Comparison of ENCODE assay signal across 8 cellular contexts in genomic region chr10:119891849-119892187, GRCh38. TPM values are rescaled to one million over a fixed set of nuclear protein-coding genes. Genes with fewer than 3 reads are reported as not detected.
DNase-seq lines count a peak whose midpoint lies in the region; ATAC-seq and TF ChIP-seq lines count a peak whose summit lies in the region.
"Not testable (repeated sequence)": the region's sequence is repeated elsewhere in the genome, so short reads cannot be mapped to it uniquely, and the experiment has no call there.

No MANE protein-coding gene starts in this region.

- WGBS in urinary bladder = 43% methylated on average over 14 of the region's 14 CpGs

- H4K20me1 ChIP-seq in OCI-LY7 (ENCODE audit: insufficient read depth, low read length) = not testable (repeated sequence)

- POLR2A ChIA-PET in OCI-LY7 (lab: Charles Lee) = interaction anchor here (0.5 to 4.4 kb wide), 6 partner anchors 9 to 294 kb away, joined by 3 to 39 read pairs (median 4); partner anchors contain the start of gene MCMBP

- not testable (repeated sequence) for H3K27me3 Mint-ChIP-seq in activated T-cell treated with anti-CD3 and anti-CD28 coated beads, Interleukin-2, amount 50 U/mL, for 4 hours (ENCODE audit: low read depth); central memory CD8-positive, alpha-beta T cell; glutamatergic neuron (ENCODE audit: unreplicated experiment); mesothelial cell of epicardium (ENCODE audit: low read depth)

- peak overlapping the region; percentile 6 for H3K27ac ChIP-seq in OCI-LY7 (ENCODE audit: low read depth, low read length, poor library complexity, severe bottlenecking)
- H3K27ac ChIP-seq in urinary bladder (ENCODE audit: low read depth) = not testable (repeated sequence)

- peaks cover 47% of the 10 kb centered on the region for H3K79me2 ChIP-seq in OCI-LY7 (ENCODE audit: insufficient read depth, low read depth, low read length)

- peak overlapping the region; percentile 83 for H3K4me2 ChIP-seq in OCI-LY7 (ENCODE audit: low read length)

- TF ChIP-seq CTCF in GM12865 (IDR thresholded peaks at IDR 0.05; ENCODE audit: insufficient read depth, low read depth, low read length, missing control alignments); OCI-LY7 (conservative IDR thresholded peaks at IDR 0.05; ENCODE audit: low read length); glutamatergic neuron (IDR thresholded peaks at IDR 0.05; ENCODE audit: partially characterized antibody, unreplicated experiment); mesothelial cell of epicardium (IDR thresholded peaks at IDR 0.05; ENCODE audit: unreplicated experiment); retinal pigment epithelial cell (conservative IDR thresholded peaks at IDR 0.05; ENCODE audit: low read depth, low read length): not testable (repeated sequence)

- H3K9me3 Mint-ChIP-seq in activated T-cell treated with anti-CD3 and anti-CD28 coated beads, Interleukin-2, amount 50 U/mL, for 4 hours; central memory CD8-positive, alpha-beta T cell; glutamatergic neuron (ENCODE audit: unreplicated experiment); mesothelial cell of epicardium: not testable (repeated sequence)

- CTCF ChIA-PET in OCI-LY7 (lab: Charles Lee; ENCODE audit: unreplicated experiment) = not testable (repeated sequence)

- H3K36me3 Mint-ChIP-seq in activated T-cell treated with anti-CD3 and anti-CD28 coated beads, Interleukin-2, amount 50 U/mL, for 4 hours (ENCODE audit: insufficient read depth) = peaks cover 12% of the 10 kb centered on the region
- not testable (repeated sequence) for H3K36me3 Mint-ChIP-seq in central memory CD8-positive, alpha-beta T cell (ENCODE audit: insufficient read depth); glutamatergic neuron (ENCODE audit: unreplicated experiment); mesothelial cell of epicardium

- H3K4me3 Mint-ChIP-seq in activated T-cell treated with anti-CD3 and anti-CD28 coated beads, Interleukin-2, amount 50 U/mL, for 4 hours = peak overlapping the region; percentile 95
- H3K4me3 Mint-ChIP-seq in central memory CD8-positive, alpha-beta T cell = peak overlapping the region; percentile 94
- H3K4me3 Mint-ChIP-seq in glutamatergic neuron (ENCODE audit: unreplicated experiment) = peak overlapping the region; percentile 97
- peak overlapping the region; percentile 97 for H3K4me3 Mint-ChIP-seq in mesothelial cell of epicardium

- H3K9me2 ChIP-seq in OCI-LY7 (ENCODE audit: insufficient read depth, low read length) = not testable (repeated sequence)

- H3K4me1 Mint-ChIP-seq in activated T-cell treated with anti-CD3 and anti-CD28 coated beads, Interleukin-2, amount 50 U/mL, for 4 hours (ENCODE audit: low read depth) = peaks cover 42% of the 10 kb centered on the region
- peaks cover 39% of the 10 kb centered on the region for H3K4me1 Mint-ChIP-seq in central memory CD8-positive, alpha-beta T cell
- not testable (repeated sequence) for H3K4me1 Mint-ChIP-seq in glutamatergic neuron (ENCODE audit: low read depth, unreplicated experiment)
- H3K4me1 Mint-ChIP-seq in mesothelial cell of epicardium = peaks cover 31% of the 10 kb centered on the region

- peak overlapping the region; percentile 96 for H3K27ac Mint-ChIP-seq in central memory CD8-positive, alpha-beta T cell (ENCODE audit: low read depth)
- H3K27ac Mint-ChIP-seq in glutamatergic neuron (ENCODE audit: unreplicated experiment) = peak overlapping the region; percentile 98
- H3K27ac Mint-ChIP-seq in mesothelial cell of epicardium = peak overlapping the region; percentile 96

- H3K4me1 ChIP-seq in OCI-LY7 (ENCODE audit: insufficient read depth, low read length, poor library complexity, severe bottlenecking) = peaks cover 18% of the 10 kb centered on the region
- H3K4me1 ChIP-seq in urinary bladder (ENCODE audit: insufficient read depth) = not testable (repeated sequence)

- intact Hi-C loops in OCI-LY7 (cut with micrococcal nuclease; ENCODE audit: unreplicated experiment) = loop anchor here (1.0 kb wide), 1 partner anchor 19 kb away; no protein-coding TSS in a partner anchor

- BruUV-seq in OCI-LY7 (replicated peaks; lab: Mats Ljungman, UMichigan) = not testable (repeated sequence)

- peak overlapping the region; percentile 91 for H3K4me3 ChIP-seq in GM12865 (ENCODE audit: low read depth, low read length)
- peak overlapping the region; percentile 89 for H3K4me3 ChIP-seq in OCI-LY7 (ENCODE audit: low read depth, low read length, poor library complexity, severe bottlenecking)
- peak overlapping the region; percentile 79 for H3K4me3 ChIP-seq in retinal pigment epithelial cell (ENCODE audit: low read length)
- peak overlapping the region; percentile 94 for H3K4me3 ChIP-seq in urinary bladder (ENCODE audit: low read depth, low read length)

- ATAC-seq in activated T-cell treated with anti-CD3 and anti-CD28 coated beads, Interleukin-2, amount 50 U/mL, for 4 hours; central memory CD8-positive, alpha-beta T cell (replicated peaks; ENCODE audit: extremely low read depth, poor library complexity, severe bottlenecking): not testable (repeated sequence)

- H3K9me3 ChIP-seq in OCI-LY7 (ENCODE audit: low read length) = not testable (repeated sequence)

- peaks cover 19% of the 10 kb centered on the region for H3K36me3 ChIP-seq in OCI-LY7 (ENCODE audit: insufficient read depth, low read length)
- H3K36me3 ChIP-seq in urinary bladder (ENCODE audit: insufficient read depth) = not testable (repeated sequence)

- H2AFZ ChIP-seq in OCI-LY7 (ENCODE audit: low read length) = peak overlapping the region; percentile 97

- DNase-seq in GM12865 (ENCODE audit: low read depth); OCI-LY7 (ENCODE audit: low spot score); activated T-cell treated with anti-CD3 and anti-CD28 coated beads, Interleukin-2, amount 50 U/mL, for 4 hours; central memory CD8-positive, alpha-beta T cell (ENCODE audit: low spot score in 2 of 2); glutamatergic neuron; mesothelial cell of epicardium (ENCODE audit: low spot score in 2 of 2, unreplicated experiment in 2 of 2); retinal pigment epithelial cell (ENCODE audit: low read depth): not testable (repeated sequence)

RNA-seq across cellular contexts. Expression of gene SEC23IP, which starts 0.7 kb away (rescaled TPM):
- 19.9 and 21.4 TPM in 2 replicates for total RNA-seq in OCI-LY7 (2014; rRNA removed; shearing (Covaris generic))
- 60.3 and 61.3 TPM in 2 replicates for total RNA-seq in OCI-LY7 (2022)
- total RNA-seq in activated T-cell treated with anti-CD3 and anti-CD28 coated beads, Interleukin-2, amount 50 U/mL, for 4 hours = 10 to 100 TPM; 75.4 to 80.3 (median 80.2) TPM
- 65.0 TPM for total RNA-seq in glutamatergic neuron (ENCODE audit: unreplicated experiment)
- 59.0 to 64.3 TPM (median 62.3 TPM) in 3 replicates for total RNA-seq in mesothelial cell of epicardium
- 26.5 TPM for total RNA-seq in urinary bladder
- polyA plus RNA-seq in urinary bladder = 16.9 TPM

RNA-seq across cellular contexts. Expression of gene MCMBP, which starts 19.2 kb away (rescaled TPM):
- total RNA-seq in OCI-LY7 (2014; rRNA removed; shearing (Covaris generic)) = 49.9 and 53.8 TPM in 2 replicates
- 77.5 and 78.1 TPM in 2 replicates for total RNA-seq in OCI-LY7 (2022)
- 100 to 1,000 TPM; 135 to 158 (median 142) TPM for total RNA-seq in activated T-cell treated with anti-CD3 and anti-CD28 coated beads, Interleukin-2, amount 50 U/mL, for 4 hours
- total RNA-seq in glutamatergic neuron (ENCODE audit: unreplicated experiment) = 37.5 TPM
- total RNA-seq in mesothelial cell of epicardium = 42.9 to 45.1 TPM (median 44.0 TPM) in 3 replicates
- 60.9 TPM for total RNA-seq in urinary bladder
- 44.9 TPM for polyA plus RNA-seq in urinary bladder
